8 cellular contexts compared by ENCODE assay signal in the genomic region with DNA sequence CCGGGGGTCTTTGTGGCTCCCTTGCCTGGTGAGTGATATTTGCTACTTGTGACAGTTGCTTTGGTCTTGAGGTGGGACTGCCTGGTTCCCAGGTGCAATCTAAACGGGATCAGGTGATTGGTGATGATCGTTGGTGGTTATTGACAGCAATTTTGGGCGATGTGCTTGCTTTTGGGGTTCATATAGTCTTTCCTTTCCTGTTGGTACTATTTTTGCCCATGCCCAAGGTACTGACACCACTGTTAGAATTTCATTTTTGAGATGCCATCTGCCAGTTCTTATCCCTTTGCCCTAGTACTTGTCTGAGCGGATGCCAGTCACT. TPM values are rescaled to one million over a fixed set of nuclear protein-coding genes. Genes with fewer than 3 reads are reported as not detected.
DNase-seq lines count a peak whose midpoint lies in the region; ATAC-seq and TF ChIP-seq lines count a peak whose summit lies in the region.

No MANE protein-coding gene starts in this region.

- H4K20me1 ChIP-seq in fibroblast of lung (ENCODE audit: control insufficient read depth, extremely low read depth, insufficient read depth, low read length) = peaks cover 1% of the 10 kb centered on the region

- peak overlapping the region; percentile 64 for H3K4me3 ChIP-seq in SJSA1
- peak overlapping the region; percentile 79 to 98 (median 92) for H3K4me3 ChIP-seq in fibroblast of lung (replicated peaks in 1 of 4; ENCODE audit: control extremely low read depth in 1 of 4, insufficient read depth in 1 of 4, low read depth in 3 of 4, low read length in 4 of 4)
- peak overlapping the region; percentile 76 for H3K4me3 ChIP-seq in psoas muscle

- H3K4me1 ChIP-seq in ES-I3 (ENCODE audit: insufficient read depth, low read length) (no peaks in the 10 kb centered on the region), SJSA1 (replicated peaks) (peaks cover 9% of the 10 kb centered on the region), fibroblast of lung (ENCODE audit: control insufficient read depth, extremely low read depth, insufficient read depth, low read length) (peaks cover 2% of the 10 kb centered on the region), psoas muscle (peaks cover 16% of the 10 kb centered on the region)

- H3K9me3 ChIP-seq in ES-I3 (ENCODE audit: control insufficient read depth, insufficient read depth, low read length) (no peaks in the 10 kb centered on the region), SJSA1 (replicated peaks) (no peaks in the 10 kb centered on the region), fibroblast of lung (ENCODE audit: control insufficient read depth, insufficient read depth, low read depth, low read length) (no peaks in the 10 kb centered on the region), psoas muscle (no peaks in the 10 kb centered on the region)

- TF ChIP-seq CTCF in fibroblast of lung (conservative IDR thresholded peaks at IDR 0.05 in 1 of 2, IDR thresholded peaks at IDR 0.05 in 1 of 2; ENCODE audit: low read depth in 1 of 2, low read length in 2 of 2) = no peak
- no peak for TF ChIP-seq CTCF in psoas muscle (IDR thresholded peaks at IDR 0.05)

- H2AFZ ChIP-seq in fibroblast of lung (ENCODE audit: low read length) = peak overlapping the region; percentile 94

- intact Hi-C loops in psoas muscle (cut with DNase I) = no loop called here

- no peak overlapping the region for H3K27ac ChIP-seq in SJSA1
- H3K27ac ChIP-seq in fibroblast of lung (ENCODE audit: insufficient read depth, low read length) = peak overlapping the region; percentile 79
- H3K27ac ChIP-seq in psoas muscle = peak overlapping the region; percentile 81

- H3K4me2 ChIP-seq in fibroblast of lung (ENCODE audit: extremely low read depth, insufficient read depth, low read length) = peak overlapping the region; percentile 67

- in situ Hi-C loops in KBM-7 (cut with MboI; ENCODE audit: low pct_unique_long_range_greater_than_20kb, low sequenced_read_pairs) = no loop called here

- DNase-seq in SJSA1 (ENCODE audit: low read depth in 1 of 2, low spot score in 2 of 2) = no peak
- no peak for DNase-seq in fibroblast of lung (ENCODE audit: low read depth in 2 of 2)
- DNase-seq in psoas muscle = no peak
- no peak for DNase-seq in iPS-NIHi11 (ENCODE audit: low spot score)
- DNase-seq in KBM-7 = no peak

- peak in 1 of 4 donors; percentile 29 for ATAC-seq in psoas muscle
- no peak for ATAC-seq in GM21529 (IDR thresholded peaks at IDR 0.05; ENCODE audit: unreplicated experiment)
- no peak for ATAC-seq in GM21360 (IDR thresholded peaks at IDR 0.05; ENCODE audit: unreplicated experiment)

- WGBS in psoas muscle, 3 donors = 5 to 8% (median 7%) methylated on average over 5 of the region's 5 CpGs

- H3K9ac ChIP-seq in ES-I3 (ENCODE audit: low read depth, low read length) = peak overlapping the region; percentile 81; the same call in 1 of the 2 replicates
- H3K9ac ChIP-seq in fibroblast of lung (ENCODE audit: insufficient read depth, low read length) = peak overlapping the region; percentile 85

- H3K36me3 ChIP-seq in ES-I3 (ENCODE audit: insufficient read depth, low read length) (no peaks in the 10 kb centered on the region), SJSA1 (no peaks in the 10 kb centered on the region), fibroblast of lung (ENCODE audit: control insufficient read depth, insufficient read depth, low read length) (no peaks in the 10 kb centered on the region), psoas muscle (ENCODE audit: insufficient read depth in 1 of 2, low read depth in 1 of 2) (no peaks in the 10 kb centered on the region)

- H3K79me2 ChIP-seq in fibroblast of lung (ENCODE audit: control insufficient read depth, insufficient read depth, low read length) = peaks cover 23% of the 10 kb centered on the region

- H3K27me3 ChIP-seq in SJSA1 (replicated peaks) (no peaks in the 10 kb centered on the region), fibroblast of lung (ENCODE audit: control insufficient read depth, insufficient read depth, low read length) (no peaks in the 10 kb centered on the region), psoas muscle (ENCODE audit: insufficient read depth in 3 of 3, low read length in 2 of 3) (no peaks in the 10 kb centered on the region)

RNA-seq across cellular contexts. Expression of gene WDR7, which starts 0.6 kb away (rescaled TPM):
- 4.7 and 11.0 TPM in 2 replicates for total RNA-seq in SJSA1 (2014; rRNA removed; shearing (Covaris generic))
- total RNA-seq in fibroblast of lung (19.0 and 27.2 TPM in 2 replicates), psoas muscle (10 to 100 TPM; 15.5 to 24.4 (median 21.6) TPM)
- polyA plus RNA-seq in fibroblast of lung (7.2 and 9.4 TPM in 2 replicates), psoas muscle (10 to 100 TPM in 1 of 3 donors, 1 to 10 TPM in 2; 2.6 to 14.5 (median 4.7) TPM)
- 6.8 and 8.1 TPM in 2 replicates for polyA plus RNA-seq in fibroblast of lung (2012)
- polyA minus RNA-seq in fibroblast of lung (ENCODE audit: low replicate concordance) = 19.9 and 74.8 TPM in 2 replicates

RNA-seq across cellular contexts. Expression of gene TXNL1, which starts 13.3 kb away (rescaled TPM):
- 74.9 and 78.6 TPM in 2 replicates for total RNA-seq in SJSA1 (2014; rRNA removed; shearing (Covaris generic))
- 16.4 and 25.4 TPM in 2 replicates for total RNA-seq in fibroblast of lung
- 103 and 109 TPM in 2 replicates for polyA plus RNA-seq in fibroblast of lung
- polyA plus RNA-seq in fibroblast of lung (2012) = 86.1 and 93.4 TPM in 2 replicates
- 4.9 and 16.6 TPM in 2 replicates for polyA minus RNA-seq in fibroblast of lung (ENCODE audit: low replicate concordance)
- 100 to 1,000 TPM; 118 to 172 (median 143) TPM for total RNA-seq in psoas muscle
- 100 to 1,000 TPM; 116 to 186 (median 117) TPM for polyA plus RNA-seq in psoas muscle
